In genomic region chr10:50224330-50224952, GRCh38 we compare ENCODE assay signal across 8 cellular contexts. TPM values are rescaled to one million over a fixed set of nuclear protein-coding genes. Genes with fewer than 3 reads are reported as not detected.
DNase-seq lines count a peak whose midpoint lies in the region; FAIRE-seq and TF ChIP-seq lines count a peak whose summit lies in the region.

No MANE protein-coding gene starts in this region.

- H3K27ac Mint-ChIP-seq in chondrocyte (ENCODE audit: unreplicated experiment), result no peak overlapping the region

- FAIRE-seq in H54 (lab: Jason Lieb, UNC), result peak; percentile 99

- peak; percentile 7 to 20 (median 10) for DNase-seq in stimulated activated CD4-positive, alpha-beta T cell treated with anti-CD3 and anti-CD28 coated beads, Interleukin-12 subunit alpha, Interleukin-12 subunit beta, amount 100 ng/mL, for 48 hours (ENCODE audit: low read depth in 2 of 3, low spot score in 1 of 3)
- no peak for DNase-seq in stimulated activated CD4-positive, alpha-beta T cell treated with anti-CD3 and anti-CD28 coated beads, Interleukin-12 subunit alpha, Interleukin-12 subunit beta, amount 100 ng/mL, for 4 hours
- DNase-seq in H54 (ENCODE audit: insufficient read length, low spot score), result peak; percentile 9
- peak; percentile 12 for DNase-seq in SIG-M5 (lab: John Stamatoyannopoulos, UW)
- no peak for DNase-seq in chondrocyte (ENCODE audit: low spot score)
- DNase-seq in medulla oblongata (ENCODE audit: extremely low spot score), result peak; percentile 59
- no peak for DNase-seq in NCI-H128 (lab: John Stamatoyannopoulos, UW; ENCODE audit: unreplicated experiment)

- peaks cover 47% of the 10 kb centered on the region for H3K27me3 Mint-ChIP-seq in chondrocyte (ENCODE audit: low read depth)

- no peaks in the 10 kb centered on the region for H3K36me3 Mint-ChIP-seq in chondrocyte (ENCODE audit: low read depth)

- peak; percentile 78 for TF ChIP-seq CTCF in LNCAP (IDR thresholded peaks at IDR 0.05)
- TF ChIP-seq CTCF in chondrocyte (IDR thresholded peaks at IDR 0.05), result peak; percentile 81

- no peak overlapping the region for H3K4me3 Mint-ChIP-seq in chondrocyte (ENCODE audit: unreplicated experiment)

- no peaks in the 10 kb centered on the region for H3K4me1 Mint-ChIP-seq in chondrocyte (ENCODE audit: low read depth)

- no peaks in the 10 kb centered on the region for H3K9me3 Mint-ChIP-seq in chondrocyte (ENCODE audit: low read depth)

- no peak for TF ChIP-seq POLR2A in H54 (IDR thresholded peaks at IDR 0.05; ENCODE audit: low read depth, low read length)

RNA-seq across cellular contexts. Expression of gene ASAH2, which starts 26.9 kb away (rescaled TPM):
- total RNA-seq in chondrocyte, result 1.2 to 5.8 TPM (median 2.7 TPM) in 3 replicates

Comparison
In these comparisons a context has a peak if more than half of its experiments do, and no peak if none do; other contexts are left out.
1. DNase-seq: peak in stimulated activated CD4-positive, alpha-beta T cell treated with anti-CD3 and anti-CD28 coated beads, Interleukin-12 subunit alpha, Interleukin-12 subunit beta, amount 100 ng/mL, for 48 hours (3 of 3), H54 (single experiment), SIG-M5 (single experiment) and medulla oblongata (single experiment); none in stimulated activated CD4-positive, alpha-beta T cell treated with anti-CD3 and anti-CD28 coated beads, Interleukin-12 subunit alpha, Interleukin-12 subunit beta, amount 100 ng/mL, for 4 hours (single experiment), chondrocyte (single experiment) and NCI-H128 (single experiment).